ENCODE assay signal across 8 cellular contexts in the genomic region with DNA sequence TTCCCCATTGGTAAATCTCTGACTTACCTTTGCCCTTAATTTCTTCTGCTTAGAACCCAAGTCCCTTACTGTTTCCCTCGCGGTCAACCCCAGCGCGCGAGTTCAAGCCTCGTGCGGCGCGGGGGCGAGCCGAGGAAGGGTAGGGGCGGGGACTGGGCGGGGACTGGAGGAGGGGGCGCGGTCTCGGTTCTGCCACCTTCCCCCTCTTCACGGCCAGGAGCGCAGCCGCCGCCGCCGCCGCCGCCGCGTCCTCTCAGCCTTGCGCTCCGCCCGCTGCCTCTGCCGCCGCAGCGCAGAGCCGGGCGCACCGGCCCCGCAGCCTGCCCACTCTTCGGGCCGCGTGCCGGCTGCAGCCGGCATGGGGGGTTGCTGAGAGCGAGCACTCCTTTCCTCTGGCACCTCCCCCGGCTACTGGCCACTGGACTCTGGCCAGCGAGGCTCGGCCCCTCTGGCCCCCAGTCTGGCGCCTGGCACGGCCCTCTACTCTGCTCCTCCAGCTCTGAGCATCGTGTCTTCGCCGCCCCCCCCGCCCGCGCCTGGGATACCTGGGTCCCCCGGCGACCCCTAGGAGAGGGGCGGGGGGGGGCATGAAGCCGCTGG. TPM values are rescaled to one million over a fixed set of nuclear protein-coding genes. Genes with fewer than 3 reads are reported as not detected.
A peak's percentile ranks its signal among the peaks of the same experiment; 100 is the strongest.
DNase-seq lines count a peak whose midpoint lies in the region; ATAC-seq and TF ChIP-seq lines count a peak whose summit lies in the region.

A gene with protein sequence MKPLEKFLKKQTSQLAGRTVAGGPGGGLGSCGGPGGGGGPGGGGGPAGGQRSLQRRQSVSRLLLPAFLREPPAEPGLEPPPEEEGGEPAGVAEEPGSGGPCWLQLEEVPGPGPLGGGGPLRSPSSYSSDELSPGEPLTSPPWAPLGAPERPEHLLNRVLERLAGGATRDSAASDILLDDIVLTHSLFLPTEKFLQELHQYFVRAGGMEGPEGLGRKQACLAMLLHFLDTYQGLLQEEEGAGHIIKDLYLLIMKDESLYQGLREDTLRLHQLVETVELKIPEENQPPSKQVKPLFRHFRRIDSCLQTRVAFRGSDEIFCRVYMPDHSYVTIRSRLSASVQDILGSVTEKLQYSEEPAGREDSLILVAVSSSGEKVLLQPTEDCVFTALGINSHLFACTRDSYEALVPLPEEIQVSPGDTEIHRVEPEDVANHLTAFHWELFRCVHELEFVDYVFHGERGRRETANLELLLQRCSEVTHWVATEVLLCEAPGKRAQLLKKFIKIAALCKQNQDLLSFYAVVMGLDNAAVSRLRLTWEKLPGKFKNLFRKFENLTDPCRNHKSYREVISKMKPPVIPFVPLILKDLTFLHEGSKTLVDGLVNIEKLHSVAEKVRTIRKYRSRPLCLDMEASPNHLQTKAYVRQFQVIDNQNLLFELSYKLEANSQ (plus strand): TSS at position 196 of the 600 bp plus-strand sequence. CDS start 392 bp downstream, at position 588.

- peaks cover 10% of the 10 kb centered on the region for H3K4me1 Mint-ChIP-seq in activated naive CD8-positive, alpha-beta T cell treated with anti-CD3 and anti-CD28 coated beads for 36 hours

- intact Hi-C loops in posterior vena cava (cut with DNase I), result loop anchor here in 1 of 2 donors (10.0 kb wide), 1 partner anchor 163 kb away; a partner anchor contains a TSS

- peaks cover 17% of the 10 kb centered on the region for H3K36me3 Mint-ChIP-seq in activated naive CD8-positive, alpha-beta T cell treated with anti-CD3 and anti-CD28 coated beads for 36 hours

- H3K4me2 ChIP-seq in SK-N-SH, result peak within 1 kb of the TSS; percentile 62

- no peak within 1 kb of the TSS for H2AFZ ChIP-seq in SK-N-SH (ENCODE audit: low read depth)

- H4K20me1 ChIP-seq in SK-N-SH (ENCODE audit: insufficient read depth), result no peaks in the 10 kb centered on the region

- DNase-seq in Daoy (ENCODE audit: low read depth), result peak; percentile 77
- peak; percentile 68 for DNase-seq in HT-29 (ENCODE audit: low spot score)
- DNase-seq in SK-N-SH, result peak; percentile 95
- peak; percentile 83 for DNase-seq in activated naive CD8-positive, alpha-beta T cell treated with anti-CD3 and anti-CD28 coated beads for 36 hours
- DNase-seq in cardiac muscle cell (ENCODE audit: low read depth in 1 of 2, low spot score in 1 of 2), result peak; percentile 85 to 89
- peak; percentile 93 for DNase-seq in posterior vena cava (ENCODE audit: low spot score)
- DNase-seq in upper lobe of left lung, result peak; percentile 83 to 97

- H3K4me3 Mint-ChIP-seq in activated naive CD8-positive, alpha-beta T cell treated with anti-CD3 and anti-CD28 coated beads for 36 hours, result peak within 1 kb of the TSS; percentile 61

- H3K27me3 Mint-ChIP-seq in activated naive CD8-positive, alpha-beta T cell treated with anti-CD3 and anti-CD28 coated beads for 36 hours, result peaks cover 4% of the 10 kb centered on the region

- no peaks in the 10 kb centered on the region for H3K9me3 Mint-ChIP-seq in activated naive CD8-positive, alpha-beta T cell treated with anti-CD3 and anti-CD28 coated beads for 36 hours

- 0 out of 2 replicates have a peak within 1 kb of the TSS, but pooled peaks have one; percentile 14 for H3K9ac ChIP-seq in SK-N-SH

- H3K27me3 ChIP-seq in SK-N-SH (ENCODE audit: insufficient read depth), result no peaks in the 10 kb centered on the region
- H3K27me3 ChIP-seq in cardiac muscle cell, result no peaks in the 10 kb centered on the region
- H3K27me3 ChIP-seq in upper lobe of left lung, result no peaks in the 10 kb centered on the region

- H3K79me2 ChIP-seq in SK-N-SH (ENCODE audit: insufficient read depth), result no peaks in the 10 kb centered on the region

- H3K9me2 ChIP-seq in SK-N-SH, result no peaks in the 10 kb centered on the region

- POLR2A ChIA-PET in SK-N-SH (lab: Yijun Ruan, JAX), result interaction anchor here (0.6 to 1.4 kb wide), 3 partner anchors 9 to 123 kb away, joined by 3 to 4 read pairs (median 3); a partner anchor contains a TSS

- no peak for TF ChIP-seq RAD21 in SK-N-SH (IDR thresholded peaks at IDR 0.05; ENCODE audit: low read length)

- peak; percentile 82 to 90 for ATAC-seq in upper lobe of left lung (ENCODE audit: low FRiP score in 2 of 2)
- no peak for ATAC-seq in HG03108 (IDR thresholded peaks at IDR 0.05; ENCODE audit: unreplicated experiment)

- H3K4me3 ChIP-seq in SK-N-SH (ENCODE audit: low read depth in 2 of 2, low read length in 1 of 2) (peak within 1 kb of the TSS; percentile 44 to 52; a peak in 2 of 4 replicates), cardiac muscle cell (peak within 1 kb of the TSS; percentile 41), upper lobe of left lung (peak within 1 kb of the TSS in 3 of 4 donors; percentile 36 to 58 (median 54))

- H3K36me3 ChIP-seq in SK-N-SH (replicated peaks in 1 of 2; ENCODE audit: control insufficient read depth in 1 of 2, insufficient read depth in 2 of 2, low read length in 1 of 2), result peaks cover 4 to 18% of the 10 kb centered on the region in 2 experiments
- no peaks in the 10 kb centered on the region for H3K36me3 ChIP-seq in cardiac muscle cell
- peaks cover 0 to 31% (median 7%) of the 10 kb centered on the region in 4 donors for H3K36me3 ChIP-seq in upper lobe of left lung

- H3K4me1 ChIP-seq in SK-N-SH (ENCODE audit: control insufficient read depth in 1 of 2, insufficient read depth in 2 of 2, low read depth in 1 of 2, low read length in 1 of 2) (peaks cover 6 to 32% of the 10 kb centered on the region in 2 experiments; a peak in 1 of 4 replicates), cardiac muscle cell (ENCODE audit: low read depth) (peaks cover 6% of the 10 kb centered on the region), upper lobe of left lung (peaks cover 14 to 21% (median 17%) of the 10 kb centered on the region in 4 donors)

- H3K27ac ChIP-seq in SK-N-SH (ENCODE audit: low read depth in 2 of 2, low read length in 1 of 2) (peak within 1 kb of the TSS in 1 of 2 experiments; percentile 48; a peak in 1 of 4 replicates), cardiac muscle cell (no peak within 1 kb of the TSS), upper lobe of left lung (peak within 1 kb of the TSS; percentile 52 to 74 (median 58))

- TF ChIP-seq POLR2A in upper lobe of left lung (IDR thresholded peaks at IDR 0.05), result peak in 1 of 4 donors; percentile 41

- H3F3A ChIP-seq in SK-N-SH (replicated peaks; ENCODE audit: insufficient read depth), result peaks cover 20% of the 10 kb centered on the region

- CTCF ChIA-PET in SK-N-SH (lab: Yijun Ruan, JAX), result interaction anchor here (1.0 to 10.6 kb wide), 7 partner anchors 9 to 114 kb away, joined by 4 to 94 read pairs (median 6); a partner anchor contains a TSS

- TF ChIP-seq EP300 in SK-N-SH (IDR thresholded peaks at IDR 0.05; ENCODE audit: borderline replicate concordance in 1 of 2, low read depth in 1 of 2, low read length in 1 of 2) (no peak), upper lobe of left lung (IDR thresholded peaks at IDR 0.05) (no peak)

- WGBS in SK-N-SH (ENCODE audit: low lambda C conversion rate), result 16% methylated on average over 18 of the region's 57 CpGs
- 5 to 6% methylated on average over 25 to 44 of the region's 57 CpGs for WGBS in upper lobe of left lung, 2 donors

- H3K9me3 ChIP-seq in SK-N-SH (no peaks in the 10 kb centered on the region), cardiac muscle cell (ENCODE audit: low read depth) (no peaks in the 10 kb centered on the region), upper lobe of left lung (no peaks in the 10 kb centered on the region)

- TF ChIP-seq CTCF in SK-N-SH (IDR thresholded peaks at IDR 0.05), result no peak
- no peak for TF ChIP-seq CTCF in cardiac muscle cell (IDR thresholded peaks at IDR 0.05; ENCODE audit: low read depth, low read length)
- TF ChIP-seq CTCF in upper lobe of left lung (IDR thresholded peaks at IDR 0.05), result no peak

- H3K27ac Mint-ChIP-seq in activated naive CD8-positive, alpha-beta T cell treated with anti-CD3 and anti-CD28 coated beads for 36 hours, result peak within 1 kb of the TSS; percentile 74

TF ChIP-seq in SK-N-SH, 30 proteins besides CTCF, POLR2A, EP300 and RAD21 (continues in another document):
- TF ChIP-seq TCF12 (IDR thresholded peaks at IDR 0.05) (no peak), POLR2AphosphoS5 (IDR thresholded peaks at IDR 0.05; ENCODE audit: low read depth, low read length) (no peak), FOSL2 (IDR thresholded peaks at IDR 0.05; ENCODE audit: borderline replicate concordance, low read depth) (no peak), NFIC (IDR thresholded peaks at IDR 0.05; ENCODE audit: borderline replicate concordance) (no peak)
- TF ChIP-seq, protein P1, sequence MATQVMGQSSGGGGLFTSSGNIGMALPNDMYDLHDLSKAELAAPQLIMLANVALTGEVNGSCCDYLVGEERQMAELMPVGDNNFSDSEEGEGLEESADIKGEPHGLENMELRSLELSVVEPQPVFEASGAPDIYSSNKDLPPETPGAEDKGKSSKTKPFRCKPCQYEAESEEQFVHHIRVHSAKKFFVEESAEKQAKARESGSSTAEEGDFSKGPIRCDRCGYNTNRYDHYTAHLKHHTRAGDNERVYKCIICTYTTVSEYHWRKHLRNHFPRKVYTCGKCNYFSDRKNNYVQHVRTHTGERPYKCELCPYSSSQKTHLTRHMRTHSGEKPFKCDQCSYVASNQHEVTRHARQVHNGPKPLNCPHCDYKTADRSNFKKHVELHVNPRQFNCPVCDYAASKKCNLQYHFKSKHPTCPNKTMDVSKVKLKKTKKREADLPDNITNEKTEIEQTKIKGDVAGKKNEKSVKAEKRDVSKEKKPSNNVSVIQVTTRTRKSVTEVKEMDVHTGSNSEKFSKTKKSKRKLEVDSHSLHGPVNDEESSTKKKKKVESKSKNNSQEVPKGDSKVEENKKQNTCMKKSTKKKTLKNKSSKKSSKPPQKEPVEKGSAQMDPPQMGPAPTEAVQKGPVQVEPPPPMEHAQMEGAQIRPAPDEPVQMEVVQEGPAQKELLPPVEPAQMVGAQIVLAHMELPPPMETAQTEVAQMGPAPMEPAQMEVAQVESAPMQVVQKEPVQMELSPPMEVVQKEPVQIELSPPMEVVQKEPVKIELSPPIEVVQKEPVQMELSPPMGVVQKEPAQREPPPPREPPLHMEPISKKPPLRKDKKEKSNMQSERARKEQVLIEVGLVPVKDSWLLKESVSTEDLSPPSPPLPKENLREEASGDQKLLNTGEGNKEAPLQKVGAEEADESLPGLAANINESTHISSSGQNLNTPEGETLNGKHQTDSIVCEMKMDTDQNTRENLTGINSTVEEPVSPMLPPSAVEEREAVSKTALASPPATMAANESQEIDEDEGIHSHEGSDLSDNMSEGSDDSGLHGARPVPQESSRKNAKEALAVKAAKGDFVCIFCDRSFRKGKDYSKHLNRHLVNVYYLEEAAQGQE (IDR thresholded peaks at IDR 0.05; ENCODE audit: low read depth, low read length), result no peak

RNA-seq across cellular contexts. Expression of the gene that starts here (rescaled TPM):
- total RNA-seq in Daoy (2014; rRNA removed; shearing (Covaris generic)), result 0.51 and 1.2 TPM in 2 replicates
- 14.3 and 15.2 TPM in 2 replicates for total RNA-seq in HT-29 (2014; rRNA removed; shearing (Covaris generic))
- polyA plus RNA-seq in SK-N-SH (2012; rRNA removed) (5.9 and 6.0 TPM in 2 replicates), cardiac muscle cell (10.1 and 10.6 TPM in 2 replicates)
- polyA plus RNA-seq in SK-N-SH (2012; cell fraction: cytosol; rRNA removed), result 2.0 and 2.3 TPM in 2 replicates
- 33.2 and 55.8 TPM in 2 replicates for polyA plus RNA-seq in SK-N-SH (2012; cell fraction: nucleus; rRNA removed)
- total RNA-seq in activated naive CD8-positive, alpha-beta T cell treated with anti-CD3 and anti-CD28 coated beads for 36 hours, result 1 to 10 TPM; 4.3 to 5.1 TPM
- total RNA-seq in cardiac muscle cell (7.1 and 12.2 TPM in 2 replicates), posterior vena cava (1 to 10 TPM; 4.5 to 5.2 TPM), upper lobe of left lung (10 to 100 TPM in 4 of 6 donors, 1 to 10 TPM in 2; 7.6 to 44.0 (median 13.5) TPM)
